Comparison of ENCODE assay signal across 6 cellular contexts in genomic region chr11:64285885-64286800, GRCh38. TPM values are rescaled to one million over a fixed set of nuclear protein-coding genes. Genes with fewer than 3 reads are reported as not detected.
DNase-seq lines count a peak whose midpoint lies in the region; ATAC-seq and TF ChIP-seq lines count a peak whose summit lies in the region.

No MANE protein-coding gene starts in this region.

- peaks cover 43% of the 10 kb centered on the region for H3K4me1 Mint-ChIP-seq in stimulated activated naive CD8-positive, alpha-beta T cell treated with anti-CD3 and anti-CD28 coated beads, Interleukin-15, amount 100 ng/mL, for 72 hours

- H3K36me3 ChIP-seq in OCI-LY3 (replicated peaks; ENCODE audit: low read depth, low read length) (peaks cover 9% of the 10 kb centered on the region), fibroblast of lung (ENCODE audit: control insufficient read depth, insufficient read depth, low read length) (peaks cover 3% of the 10 kb centered on the region)

- no peak overlapping the region for H3K27ac ChIP-seq in OCI-LY3 (ENCODE audit: low read length)
- H3K27ac ChIP-seq in fibroblast of lung (ENCODE audit: insufficient read depth, low read length), result peak overlapping the region; percentile 85

- H3K79me2 ChIP-seq in OCI-LY3 (ENCODE audit: low read length) (peaks cover 10% of the 10 kb centered on the region; the same call in 1 of the 2 replicates), fibroblast of lung (ENCODE audit: control insufficient read depth, insufficient read depth, low read length) (peaks cover 4% of the 10 kb centered on the region)

- H3K27me3 Mint-ChIP-seq in stimulated activated naive CD8-positive, alpha-beta T cell treated with anti-CD3 and anti-CD28 coated beads, Interleukin-15, amount 100 ng/mL, for 72 hours, result peaks cover 11% of the 10 kb centered on the region

- no peaks in the 10 kb centered on the region for H3K9me3 ChIP-seq in OCI-LY3 (ENCODE audit: insufficient read depth, low read length)
- H3K9me3 ChIP-seq in fibroblast of lung (ENCODE audit: control insufficient read depth, insufficient read depth, low read depth, low read length), result no peaks in the 10 kb centered on the region

- no peak for DNase-seq in fibroblast of lung (ENCODE audit: low read depth in 2 of 2)
- DNase-seq in stimulated activated naive CD8-positive, alpha-beta T cell treated with anti-CD3 and anti-CD28 coated beads, Interleukin-15, amount 100 ng/mL, for 72 hours, result no peak
- DNase-seq in mesenteric fat pad (ENCODE audit: low spot score), result no peak
- no peak for DNase-seq in stimulated activated CD4-positive, alpha-beta T cell treated with anti-CD3 and anti-CD28 coated beads, Interleukin-2, amount 100 ng/mL, for 48 hours

- peak overlapping the region; percentile 77 to 97 for H3K4me3 Mint-ChIP-seq in stimulated activated naive CD8-positive, alpha-beta T cell treated with anti-CD3 and anti-CD28 coated beads, Interleukin-15, amount 100 ng/mL, for 72 hours

- ATAC-seq in GM21423 (IDR thresholded peaks at IDR 0.05; ENCODE audit: unreplicated experiment), result peak; percentile 0
- no peak for ATAC-seq in stimulated activated naive CD8-positive, alpha-beta T cell treated with anti-CD3 and anti-CD28 coated beads, Interleukin-15, amount 100 ng/mL, for 72 hours

- H3K9me3 Mint-ChIP-seq in stimulated activated naive CD8-positive, alpha-beta T cell treated with anti-CD3 and anti-CD28 coated beads, Interleukin-15, amount 100 ng/mL, for 72 hours, result no peaks in the 10 kb centered on the region

- H3K4me1 ChIP-seq in OCI-LY3 (ENCODE audit: low read length) (peaks cover 12% of the 10 kb centered on the region), fibroblast of lung (ENCODE audit: control insufficient read depth, extremely low read depth, insufficient read depth, low read length) (peaks cover 7% of the 10 kb centered on the region)

- H3K27me3 ChIP-seq in OCI-LY3 (ENCODE audit: low read depth, low read length) (no peaks in the 10 kb centered on the region), fibroblast of lung (ENCODE audit: control insufficient read depth, insufficient read depth, low read length) (peaks cover 7% of the 10 kb centered on the region)

- H4K20me1 ChIP-seq in OCI-LY3 (ENCODE audit: insufficient read depth, low read length) (no peaks in the 10 kb centered on the region), fibroblast of lung (ENCODE audit: control insufficient read depth, extremely low read depth, insufficient read depth, low read length) (no peaks in the 10 kb centered on the region)

- peak overlapping the region; percentile 82 for H3K4me3 ChIP-seq in OCI-LY3 (ENCODE audit: low read length)
- peak overlapping the region; percentile 49 to 85 (median 68) for H3K4me3 ChIP-seq in fibroblast of lung (replicated peaks in 1 of 4; ENCODE audit: control extremely low read depth in 1 of 4, insufficient read depth in 1 of 4, low read depth in 3 of 4, low read length in 4 of 4)

- peak overlapping the region; percentile 89 for H3K9ac ChIP-seq in OCI-LY3 (ENCODE audit: low read length)
- peak overlapping the region; percentile 85 for H3K9ac ChIP-seq in fibroblast of lung (ENCODE audit: insufficient read depth, low read length)

- no peak overlapping the region for H2AFZ ChIP-seq in OCI-LY3 (ENCODE audit: low read depth, low read length)
- peak overlapping the region; percentile 34 for H2AFZ ChIP-seq in fibroblast of lung (ENCODE audit: low read length)

- H3K4me2 ChIP-seq in OCI-LY3 (ENCODE audit: low read length), result peak overlapping the region; percentile 86
- H3K4me2 ChIP-seq in fibroblast of lung (ENCODE audit: extremely low read depth, insufficient read depth, low read length), result peak overlapping the region; percentile 86

- H3K27ac Mint-ChIP-seq in stimulated activated naive CD8-positive, alpha-beta T cell treated with anti-CD3 and anti-CD28 coated beads, Interleukin-15, amount 100 ng/mL, for 72 hours, result peak overlapping the region in 1 of 2 donors; percentile 66

- peak; percentile 57 for TF ChIP-seq CTCF in OCI-LY3 (IDR thresholded peaks at IDR 0.05; ENCODE audit: low read depth, low read length)
- no peak for TF ChIP-seq CTCF in fibroblast of lung (conservative IDR thresholded peaks at IDR 0.05 in 1 of 2, IDR thresholded peaks at IDR 0.05 in 1 of 2; ENCODE audit: low read depth in 1 of 2, low read length in 2 of 2)

RNA-seq across cellular contexts. Expression of gene GPR137, which starts 0.5 kb away (rescaled TPM):
- total RNA-seq in fibroblast of lung (8.2 and 10.9 TPM in 2 replicates), mesenteric fat pad (19.9 TPM)
- polyA plus RNA-seq in fibroblast of lung, result 10.7 and 11.6 TPM in 2 replicates
- 28.4 and 30.0 TPM in 2 replicates for polyA plus RNA-seq in fibroblast of lung (2012)
- polyA minus RNA-seq in fibroblast of lung (ENCODE audit: low replicate concordance), result 96.4 and 99.0 TPM in 2 replicates

RNA-seq across cellular contexts. Expression of gene BAD, which starts 1.7 kb away (rescaled TPM):
- 68.6 and 79.9 TPM in 2 replicates for total RNA-seq in fibroblast of lung
- 31.6 and 35.7 TPM in 2 replicates for polyA plus RNA-seq in fibroblast of lung
- 69.9 and 76.8 TPM in 2 replicates for polyA plus RNA-seq in fibroblast of lung (2012)
- 31.6 and 33.8 TPM in 2 replicates for polyA minus RNA-seq in fibroblast of lung (ENCODE audit: low replicate concordance)
- 51.7 TPM for total RNA-seq in mesenteric fat pad

RNA-seq across cellular contexts. Expression of gene KCNK4, which starts 5.0 kb away (rescaled TPM):
- under 0.01 TPM in 1 of 2 replicates, not detected in the other for total RNA-seq in fibroblast of lung
- not detected in 2 replicates for polyA plus RNA-seq in fibroblast of lung
- not detected in 2 replicates for polyA plus RNA-seq in fibroblast of lung (2012)
- not detected in 2 replicates for polyA minus RNA-seq in fibroblast of lung (ENCODE audit: low replicate concordance)
- total RNA-seq in mesenteric fat pad, result not detected

RNA-seq across cellular contexts. Expression of gene CATSPERZ, which starts 14.0 kb away (rescaled TPM):
- total RNA-seq in fibroblast of lung, result 0.33 and 1.0 TPM in 2 replicates
- polyA plus RNA-seq in fibroblast of lung, result 0.09 TPM in 1 of 2 replicates, not detected in the other
- polyA plus RNA-seq in fibroblast of lung (2012), result not detected in 2 replicates
- not detected in 2 replicates for polyA minus RNA-seq in fibroblast of lung (ENCODE audit: low replicate concordance)
- not detected for total RNA-seq in mesenteric fat pad

RNA-seq across cellular contexts. Expression of gene ESRRA, which starts 19.2 kb away (rescaled TPM):
- total RNA-seq in fibroblast of lung (32.4 and 32.5 TPM in 2 replicates), mesenteric fat pad (56.9 TPM)
- 6.7 and 8.1 TPM in 2 replicates for polyA plus RNA-seq in fibroblast of lung
- 9.7 and 15.2 TPM in 2 replicates for polyA plus RNA-seq in fibroblast of lung (2012)
- polyA minus RNA-seq in fibroblast of lung (ENCODE audit: low replicate concordance), result 5.5 and 9.3 TPM in 2 replicates
